8 cellular contexts compared by ENCODE assay signal in the genomic region with DNA sequence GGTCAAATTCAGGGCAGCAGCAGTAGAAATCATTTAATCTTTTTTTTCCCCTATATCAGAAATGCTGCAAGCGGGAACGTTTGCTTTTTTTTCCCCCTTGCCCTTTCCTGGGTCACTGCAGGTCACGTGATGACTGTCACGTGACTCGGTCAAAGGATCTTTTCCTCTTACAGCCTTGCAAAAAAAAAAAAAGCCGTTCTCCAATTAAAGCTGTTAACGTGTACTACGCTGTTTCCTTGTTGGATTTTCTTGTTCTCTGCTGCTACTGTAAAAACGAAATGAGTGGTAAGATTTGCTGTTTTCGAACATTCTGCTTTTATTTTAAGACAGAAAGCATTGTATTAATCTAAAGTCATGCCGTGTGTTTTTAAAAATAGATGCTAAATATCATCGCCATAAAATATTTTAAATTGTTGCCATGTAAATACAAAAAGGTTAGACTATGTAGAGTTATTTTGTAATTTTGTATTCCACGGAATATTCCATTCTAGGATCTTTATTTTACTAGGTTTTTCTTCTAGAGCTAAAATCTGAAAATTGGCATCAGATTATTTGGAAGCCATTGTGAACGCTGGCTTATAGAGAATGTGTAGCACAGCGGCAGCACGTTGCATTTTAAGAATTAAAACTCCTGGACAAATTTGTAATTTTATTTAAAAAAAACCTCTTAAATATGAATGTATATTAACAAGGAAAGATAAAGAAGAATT.
DNase-seq lines count a peak whose midpoint lies in the region; ATAC-seq and TF ChIP-seq lines count a peak whose summit lies in the region.

No MANE protein-coding gene starts in this region.

- H3K27ac Mint-ChIP-seq in HFFc6: peak overlapping the region; percentile 84
- H3K27ac Mint-ChIP-seq in immature natural killer cell: peak overlapping the region; percentile 85 to 92 (median 90)

- H3K36me3 ChIP-seq in smooth muscle cell (ENCODE audit: low read depth): no peaks in the 10 kb centered on the region

- H3F3A ChIP-seq in smooth muscle cell (ENCODE audit: low read depth): no peaks in the 10 kb centered on the region

- H3K9ac ChIP-seq in smooth muscle cell (ENCODE audit: low read depth): peak overlapping the region; percentile 92

- H3K4me3 ChIP-seq in cardiac fibroblast (replicated peaks in 1 of 2; ENCODE audit: low read depth in 2 of 2, low read length in 2 of 2) (peak overlapping the region; percentile 55 to 61), smooth muscle cell (peak overlapping the region; percentile 85)

- peak overlapping the region; percentile 92 for H3K4me2 ChIP-seq in smooth muscle cell

- H3K27me3 ChIP-seq in smooth muscle cell (ENCODE audit: low read depth): no peaks in the 10 kb centered on the region

- no peak for ATAC-seq in GM18511 (IDR thresholded peaks at IDR 0.05; ENCODE audit: unreplicated experiment)

- no peak for TF ChIP-seq CTCF in HFFc6 (IDR thresholded peaks at IDR 0.05)
- TF ChIP-seq CTCF in VCaP (conservative IDR thresholded peaks at IDR 0.05): no peak
- no peak for TF ChIP-seq CTCF in cardiac fibroblast (IDR thresholded peaks at IDR 0.05; ENCODE audit: low read depth, low read length)
- no peak for TF ChIP-seq CTCF in smooth muscle cell (IDR thresholded peaks at IDR 0.05; ENCODE audit: borderline replicate concordance, insufficient read depth, poor library complexity, severe bottlenecking)

- no peaks in the 10 kb centered on the region for H4K20me1 ChIP-seq in smooth muscle cell (ENCODE audit: low read depth)

- no peaks in the 10 kb centered on the region for H3K9me3 ChIP-seq in smooth muscle cell (replicated peaks; ENCODE audit: low read depth)

- H3K27me3 Mint-ChIP-seq in HFFc6 (ENCODE audit: insufficient read depth): no peaks in the 10 kb centered on the region; the same call in 1 of the 2 replicates
- H3K27me3 Mint-ChIP-seq in immature natural killer cell (ENCODE audit: low read depth in 3 of 3): peaks cover 0 to 5% (median 3%) of the 10 kb centered on the region in 3 donors

- H3K9me3 Mint-ChIP-seq in HFFc6 (no peaks in the 10 kb centered on the region), immature natural killer cell (no peaks in the 10 kb centered on the region)

- peak; percentile 63 for DNase-seq in DMS153 (lab: John Stamatoyannopoulos, UW)
- peak; percentile 62 for DNase-seq in HFFc6
- DNase-seq in NCI-H2196 (lab: John Stamatoyannopoulos, UW; ENCODE audit: unreplicated experiment): peak; percentile 68
- DNase-seq in cardiac fibroblast (ENCODE audit: low read depth in 2 of 2): peak; percentile 91 to 95
- DNase-seq in immature natural killer cell: peak; percentile 75 to 81 (median 79)
- DNase-seq in smooth muscle cell (lab: John Stamatoyannopoulos, UW; ENCODE audit: unreplicated experiment): no peak

- H2AFZ ChIP-seq in smooth muscle cell (ENCODE audit: low read depth): peak overlapping the region; percentile 92

- peak overlapping the region; percentile 70 for H3K27ac ChIP-seq in VCaP
- peak overlapping the region; percentile 82 for H3K27ac ChIP-seq in smooth muscle cell (ENCODE audit: low read depth)

- peaks cover 41% of the 10 kb centered on the region for H3K4me1 ChIP-seq in smooth muscle cell (ENCODE audit: low read depth)

- under 1% methylated on average over 16 of the region's 16 CpGs for WGBS in smooth muscle cell (ENCODE audit: low lambda C conversion rate)

- peak overlapping the region; percentile 92 for H3K4me3 Mint-ChIP-seq in HFFc6
- H3K4me3 Mint-ChIP-seq in immature natural killer cell: peak overlapping the region; percentile 86 to 95 (median 92)

- H3K36me3 Mint-ChIP-seq in HFFc6 (ENCODE audit: low read depth) (peaks cover 10% of the 10 kb centered on the region), immature natural killer cell (peaks cover 0 to 5% (median 2%) of the 10 kb centered on the region in 3 donors)

- H3K79me2 ChIP-seq in smooth muscle cell (ENCODE audit: low read depth): peaks cover 47% of the 10 kb centered on the region

- peaks cover 43% of the 10 kb centered on the region for H3K4me1 Mint-ChIP-seq in HFFc6 (ENCODE audit: low read depth)
- H3K4me1 Mint-ChIP-seq in immature natural killer cell: peaks cover 32 to 58% of the 10 kb centered on the region in 2 donors
